ENCODE assay signal across 8 cellular contexts in genomic region chr2:30145826-30146336, GRCh38. TPM values are rescaled to one million over a fixed set of nuclear protein-coding genes. Genes with fewer than 3 reads are reported as not detected.
DNase-seq lines count a peak whose midpoint lies in the region; ATAC-seq and TF ChIP-seq lines count a peak whose summit lies in the region.

No MANE protein-coding gene starts in this region.

- TF ChIP-seq CTCF in SU-DHL-6 (IDR thresholded peaks at IDR 0.05; ENCODE audit: insufficient read depth, low read length, poor library complexity, severe bottlenecking): no peak
- no peak for TF ChIP-seq CTCF in fibroblast of lung (conservative IDR thresholded peaks at IDR 0.05 in 1 of 2, IDR thresholded peaks at IDR 0.05 in 1 of 2; ENCODE audit: low read depth in 1 of 2, low read length in 2 of 2)

- peaks cover 13% of the 10 kb centered on the region for H3F3A ChIP-seq in SU-DHL-6 (ENCODE audit: insufficient read depth)

- H4K20me1 ChIP-seq in SU-DHL-6 (ENCODE audit: low read depth, low read length): no peaks in the 10 kb centered on the region
- no peaks in the 10 kb centered on the region for H4K20me1 ChIP-seq in fibroblast of lung (ENCODE audit: control insufficient read depth, extremely low read depth, insufficient read depth, low read length)

- ATAC-seq in GM19035 (IDR thresholded peaks at IDR 0.05; ENCODE audit: unreplicated experiment): no peak

- H3K4me2 ChIP-seq in SU-DHL-6 (ENCODE audit: low read depth, low read length, poor library complexity, severe bottlenecking) (peak overlapping the region; percentile 70), fibroblast of lung (ENCODE audit: extremely low read depth, insufficient read depth, low read length) (peak overlapping the region; percentile 97)

- DNase-seq in fibroblast of lung (ENCODE audit: low read depth in 2 of 2): peak in 1 of 2 donors; percentile 43
- peak; percentile 21 for DNase-seq in renal cortical epithelial cell (ENCODE audit: low read depth)
- DNase-seq in NCI-H2081 treated with DMSO at 0.1 percent for 48 hours (lab: John Stamatoyannopoulos, UW): no peak
- DNase-seq in NCI-H2029 (lab: John Stamatoyannopoulos, UW): no peak
- no peak for DNase-seq in NCI-H187 (lab: John Stamatoyannopoulos, UW)

- no peaks in the 10 kb centered on the region for H3K9me3 ChIP-seq in SU-DHL-6 (ENCODE audit: insufficient read depth, low read length)
- no peaks in the 10 kb centered on the region for H3K9me3 ChIP-seq in fibroblast of lung (ENCODE audit: control insufficient read depth, insufficient read depth, low read depth, low read length)

- H3K4me1 ChIP-seq in fibroblast of lung (ENCODE audit: control insufficient read depth, extremely low read depth, insufficient read depth, low read length): peaks cover 8% of the 10 kb centered on the region

- 0 out of 2 replicates have a peak, but pooled peaks cover 3% of the 10 kb centered on the region for H3K36me3 ChIP-seq in SU-DHL-6 (ENCODE audit: low read length)
- H3K36me3 ChIP-seq in fibroblast of lung (ENCODE audit: control insufficient read depth, insufficient read depth, low read length): no peaks in the 10 kb centered on the region

- H3K79me2 ChIP-seq in SU-DHL-6 (ENCODE audit: insufficient read depth, low read length) (no peaks in the 10 kb centered on the region), fibroblast of lung (ENCODE audit: control insufficient read depth, insufficient read depth, low read length) (peaks cover 6% of the 10 kb centered on the region)

- H2AFZ ChIP-seq in SU-DHL-6 (ENCODE audit: low read depth, low read length, severe bottlenecking) (peak overlapping the region; percentile 82), fibroblast of lung (ENCODE audit: low read length) (peak overlapping the region; percentile 35)

- no peaks in the 10 kb centered on the region for H3K9me2 ChIP-seq in SU-DHL-6 (replicated peaks; ENCODE audit: insufficient read depth, low read length)

- peak overlapping the region; percentile 79 for H3K4me3 ChIP-seq in GM08714 (ENCODE audit: low read length)
- H3K4me3 ChIP-seq in SU-DHL-6 (ENCODE audit: insufficient read depth, low read length, poor library complexity, severe bottlenecking): peak overlapping the region; percentile 52
- H3K4me3 ChIP-seq in fibroblast of lung (replicated peaks in 1 of 4; ENCODE audit: control extremely low read depth in 1 of 4, insufficient read depth in 1 of 4, low read depth in 3 of 4, low read length in 4 of 4): peak overlapping the region; percentile 48 to 69 (median 55)

- H3K27me3 ChIP-seq in SU-DHL-6 (ENCODE audit: low read length): no peaks in the 10 kb centered on the region
- H3K27me3 ChIP-seq in fibroblast of lung (ENCODE audit: control insufficient read depth, insufficient read depth, low read length): no peaks in the 10 kb centered on the region

- no peak overlapping the region for H3K27ac ChIP-seq in SU-DHL-6 (ENCODE audit: low read depth, low read length)
- peak overlapping the region; percentile 72 for H3K27ac ChIP-seq in fibroblast of lung (ENCODE audit: insufficient read depth, low read length)

- peak overlapping the region; percentile 32 for H3K9ac ChIP-seq in SU-DHL-6 (ENCODE audit: low read length)
- H3K9ac ChIP-seq in fibroblast of lung (ENCODE audit: insufficient read depth, low read length): peak overlapping the region; percentile 32

RNA-seq across cellular contexts. Expression of gene YPEL5, which starts 0.9 kb away (rescaled TPM):
- total RNA-seq in fibroblast of lung (97.1 and 159 TPM in 2 replicates), renal cortical epithelial cell (154 and 187 TPM in 2 replicates)
- 62.6 and 94.7 TPM in 2 replicates for polyA plus RNA-seq in fibroblast of lung
- polyA plus RNA-seq in fibroblast of lung (2012): 49.9 and 75.1 TPM in 2 replicates
- polyA minus RNA-seq in fibroblast of lung (ENCODE audit: low replicate concordance): 34.5 and 57.5 TPM in 2 replicates
